ENCODE assay signal across 1 cellular context in genomic region chr21:39613029-39613934, GRCh38.
TF ChIP-seq lines count a peak whose summit lies in the region.

No MANE protein-coding gene starts in this region.

TF ChIP-seq in HCT116, 20 proteins besides CTCF, POLR2A, EP300 and RAD21 (continued from another document):
- TF ChIP-seq REST (IDR thresholded peaks at IDR 0.05; ENCODE audit: low read depth): no peak
- no peak for TF ChIP-seq SRF (IDR thresholded peaks at IDR 0.05; ENCODE audit: low read depth)
- no peak for TF ChIP-seq YY1 (IDR thresholded peaks at IDR 0.05; ENCODE audit: extremely low read depth, insufficient replicate concordance, low read depth, low read length)
- no peak for TF ChIP-seq EZH2 (IDR thresholded peaks at IDR 0.05)
- TF ChIP-seq EZH2phosphoT487 (IDR thresholded peaks at IDR 0.05; ENCODE audit: borderline replicate concordance): no peak
